Comparison of ENCODE assay signal across 2 cellular contexts in genomic region chr2:125516496-125517109, GRCh38.
A peak's percentile ranks its signal among the peaks of the same experiment; 100 is the strongest.
TF ChIP-seq lines count a peak whose summit lies in the region.

No MANE protein-coding gene starts in this region.

TF ChIP-seq in IMR-90, 13 proteins besides CTCF, POLR2A, EP300 and RAD21 (continued from another document):
- TF ChIP-seq RCOR1 (IDR thresholded peaks at IDR 0.05; ENCODE audit: insufficient replicate concordance, low read length) (no peak), SMC3 (IDR thresholded peaks at IDR 0.05; ENCODE audit: low read depth, low read length) (peak; percentile 30), NFE2L2 (IDR thresholded peaks at IDR 0.05; ENCODE audit: low read depth, low read length) (no peak), FOS (IDR thresholded peaks at IDR 0.05; ENCODE audit: low read depth, low read length) (no peak), MAFK (IDR thresholded peaks at IDR 0.05; ENCODE audit: low read depth, low read length) (no peak), BHLHE40 (IDR thresholded peaks at IDR 0.05; ENCODE audit: low read depth, low read length) (no peak), CHD1 (IDR thresholded peaks at IDR 0.05; ENCODE audit: low read depth, low read length) (no peak)
- TF ChIP-seq, protein P1, sequence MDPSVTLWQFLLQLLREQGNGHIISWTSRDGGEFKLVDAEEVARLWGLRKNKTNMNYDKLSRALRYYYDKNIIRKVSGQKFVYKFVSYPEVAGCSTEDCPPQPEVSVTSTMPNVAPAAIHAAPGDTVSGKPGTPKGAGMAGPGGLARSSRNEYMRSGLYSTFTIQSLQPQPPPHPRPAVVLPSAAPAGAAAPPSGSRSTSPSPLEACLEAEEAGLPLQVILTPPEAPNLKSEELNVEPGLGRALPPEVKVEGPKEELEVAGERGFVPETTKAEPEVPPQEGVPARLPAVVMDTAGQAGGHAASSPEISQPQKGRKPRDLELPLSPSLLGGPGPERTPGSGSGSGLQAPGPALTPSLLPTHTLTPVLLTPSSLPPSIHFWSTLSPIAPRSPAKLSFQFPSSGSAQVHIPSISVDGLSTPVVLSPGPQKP (IDR thresholded peaks at IDR 0.05; ENCODE audit: borderline replicate concordance, low read depth, low read length): no peak
- TF ChIP-seq, protein P2, sequence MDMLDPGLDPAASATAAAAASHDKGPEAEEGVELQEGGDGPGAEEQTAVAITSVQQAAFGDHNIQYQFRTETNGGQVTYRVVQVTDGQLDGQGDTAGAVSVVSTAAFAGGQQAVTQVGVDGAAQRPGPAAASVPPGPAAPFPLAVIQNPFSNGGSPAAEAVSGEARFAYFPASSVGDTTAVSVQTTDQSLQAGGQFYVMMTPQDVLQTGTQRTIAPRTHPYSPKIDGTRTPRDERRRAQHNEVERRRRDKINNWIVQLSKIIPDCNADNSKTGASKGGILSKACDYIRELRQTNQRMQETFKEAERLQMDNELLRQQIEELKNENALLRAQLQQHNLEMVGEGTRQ (IDR thresholded peaks at IDR 0.05; ENCODE audit: low read depth, low read length): no peak
TF ChIP-seq in IMR-90: peak in this region for 2.

TF ChIP-seq in neural cell, 6 proteins besides CTCF, POLR2A, EP300 and RAD21 (continued from another document):
- TF ChIP-seq REST (IDR thresholded peaks at IDR 0.05; ENCODE audit: borderline replicate concordance) (no peak), TAF1 (IDR thresholded peaks at IDR 0.05; ENCODE audit: low read depth) (no peak)
TF ChIP-seq in neural cell: peak in this region for 0.
